Comparison of ENCODE assay signal across 1 cellular context in the genomic region with DNA sequence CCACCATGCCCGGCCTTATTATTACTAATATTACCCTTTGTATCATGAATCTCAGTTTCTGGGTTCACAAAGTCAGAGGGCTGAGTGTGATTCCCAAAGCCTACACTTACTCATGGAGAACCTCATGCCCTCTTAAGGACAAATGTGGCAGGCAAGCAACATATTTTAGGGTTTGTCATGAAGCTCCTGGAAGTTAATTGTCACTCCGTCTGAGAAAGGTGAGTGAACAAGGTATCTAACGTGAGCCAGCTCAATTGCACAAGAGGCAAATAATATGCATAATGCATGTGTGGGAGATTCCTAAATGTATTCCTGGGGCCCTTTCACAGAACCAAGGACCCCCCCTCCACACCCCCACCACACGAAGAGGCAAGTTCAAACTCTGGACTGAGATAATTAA.
TF ChIP-seq lines count a peak whose summit lies in the region.

No MANE protein-coding gene starts in this region.

TF ChIP-seq in GM23338, 12 proteins besides CTCF, POLR2A, EP300 and RAD21 (continued from another document):
- TF ChIP-seq, protein P1, sequence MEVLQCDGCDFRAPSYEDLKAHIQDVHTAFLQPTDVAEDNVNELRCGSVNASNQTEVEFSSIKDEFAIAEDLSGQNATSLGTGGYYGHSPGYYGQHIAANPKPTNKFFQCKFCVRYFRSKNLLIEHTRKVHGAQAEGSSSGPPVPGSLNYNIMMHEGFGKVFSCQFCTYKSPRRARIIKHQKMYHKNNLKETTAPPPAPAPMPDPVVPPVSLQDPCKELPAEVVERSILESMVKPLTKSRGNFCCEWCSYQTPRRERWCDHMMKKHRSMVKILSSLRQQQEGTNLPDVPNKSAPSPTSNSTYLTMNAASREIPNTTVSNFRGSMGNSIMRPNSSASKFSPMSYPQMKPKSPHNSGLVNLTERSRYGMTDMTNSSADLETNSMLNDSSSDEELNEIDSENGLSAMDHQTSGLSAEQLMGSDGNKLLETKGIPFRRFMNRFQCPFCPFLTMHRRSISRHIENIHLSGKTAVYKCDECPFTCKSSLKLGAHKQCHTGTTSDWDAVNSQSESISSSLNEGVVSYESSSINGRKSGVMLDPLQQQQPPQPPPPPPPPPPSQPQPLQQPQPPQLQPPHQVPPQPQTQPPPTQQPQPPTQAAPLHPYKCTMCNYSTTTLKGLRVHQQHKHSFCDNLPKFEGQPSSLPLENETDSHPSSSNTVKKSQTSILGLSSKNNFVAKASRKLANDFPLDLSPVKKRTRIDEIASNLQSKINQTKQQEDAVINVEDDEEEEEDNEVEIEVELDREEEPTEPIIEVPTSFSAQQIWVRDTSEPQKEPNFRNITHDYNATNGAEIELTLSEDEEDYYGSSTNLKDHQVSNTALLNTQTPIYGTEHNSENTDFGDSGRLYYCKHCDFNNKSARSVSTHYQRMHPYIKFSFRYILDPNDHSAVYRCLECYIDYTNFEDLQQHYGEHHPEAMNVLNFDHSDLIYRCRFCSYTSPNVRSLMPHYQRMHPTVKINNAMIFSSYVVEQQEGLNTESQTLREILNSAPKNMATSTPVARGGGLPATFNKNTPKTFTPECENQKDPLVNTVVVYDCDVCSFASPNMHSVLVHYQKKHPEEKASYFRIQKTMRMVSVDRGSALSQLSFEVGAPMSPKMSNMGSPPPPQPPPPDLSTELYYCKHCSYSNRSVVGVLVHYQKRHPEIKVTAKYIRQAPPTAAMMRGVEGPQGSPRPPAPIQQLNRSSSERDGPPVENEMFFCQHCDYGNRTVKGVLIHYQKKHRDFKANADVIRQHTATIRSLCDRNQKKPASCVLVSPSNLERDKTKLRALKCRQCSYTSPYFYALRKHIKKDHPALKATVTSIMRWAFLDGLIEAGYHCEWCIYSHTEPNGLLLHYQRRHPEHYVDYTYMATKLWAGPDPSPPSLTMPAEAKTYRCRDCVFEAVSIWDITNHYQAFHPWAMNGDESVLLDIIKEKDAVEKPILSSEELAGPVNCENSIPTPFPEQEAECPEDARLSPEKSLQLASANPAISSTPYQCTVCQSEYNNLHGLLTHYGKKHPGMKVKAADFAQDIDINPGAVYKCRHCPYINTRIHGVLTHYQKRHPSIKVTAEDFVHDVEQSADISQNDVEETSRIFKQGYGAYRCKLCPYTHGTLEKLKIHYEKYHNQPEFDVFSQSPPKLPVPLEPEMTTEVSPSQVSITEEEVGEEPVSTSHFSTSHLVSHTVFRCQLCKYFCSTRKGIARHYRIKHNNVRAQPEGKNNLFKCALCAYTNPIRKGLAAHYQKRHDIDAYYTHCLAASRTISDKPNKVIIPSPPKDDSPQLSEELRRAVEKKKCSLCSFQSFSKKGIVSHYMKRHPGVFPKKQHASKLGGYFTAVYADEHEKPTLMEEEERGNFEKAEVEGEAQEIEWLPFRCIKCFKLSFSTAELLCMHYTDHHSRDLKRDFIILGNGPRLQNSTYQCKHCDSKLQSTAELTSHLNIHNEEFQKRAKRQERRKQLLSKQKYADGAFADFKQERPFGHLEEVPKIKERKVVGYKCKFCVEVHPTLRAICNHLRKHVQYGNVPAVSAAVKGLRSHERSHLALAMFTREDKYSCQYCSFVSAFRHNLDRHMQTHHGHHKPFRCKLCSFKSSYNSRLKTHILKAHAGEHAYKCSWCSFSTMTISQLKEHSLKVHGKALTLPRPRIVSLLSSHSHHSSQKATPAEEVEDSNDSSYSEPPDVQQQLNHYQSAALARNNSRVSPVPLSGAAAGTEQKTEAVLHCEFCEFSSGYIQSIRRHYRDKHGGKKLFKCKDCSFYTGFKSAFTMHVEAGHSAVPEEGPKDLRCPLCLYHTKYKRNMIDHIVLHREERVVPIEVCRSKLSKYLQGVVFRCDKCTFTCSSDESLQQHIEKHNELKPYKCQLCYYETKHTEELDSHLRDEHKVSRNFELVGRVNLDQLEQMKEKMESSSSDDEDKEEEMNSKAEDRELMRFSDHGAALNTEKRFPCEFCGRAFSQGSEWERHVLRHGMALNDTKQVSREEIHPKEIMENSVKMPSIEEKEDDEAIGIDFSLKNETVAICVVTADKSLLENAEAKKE (CRISPR knock-in tag; IDR thresholded peaks at IDR 0.05), result no peak
- TF ChIP-seq CREB1 (CRISPR knock-in tag; IDR thresholded peaks at IDR 0.05; ENCODE audit: low read depth) (no peak), JUNB (IDR thresholded peaks at IDR 0.05; ENCODE audit: unreplicated experiment) (no peak), ZNF331 (CRISPR knock-in tag; IDR thresholded peaks at IDR 0.05; ENCODE audit: low read depth) (no peak), EZH2phosphoT487 (IDR thresholded peaks at IDR 0.05; ENCODE audit: unreplicated experiment) (no peak), POLR2AphosphoS5 (IDR thresholded peaks at IDR 0.05; ENCODE audit: low read depth) (no peak)
- TF ChIP-seq, protein P2, sequence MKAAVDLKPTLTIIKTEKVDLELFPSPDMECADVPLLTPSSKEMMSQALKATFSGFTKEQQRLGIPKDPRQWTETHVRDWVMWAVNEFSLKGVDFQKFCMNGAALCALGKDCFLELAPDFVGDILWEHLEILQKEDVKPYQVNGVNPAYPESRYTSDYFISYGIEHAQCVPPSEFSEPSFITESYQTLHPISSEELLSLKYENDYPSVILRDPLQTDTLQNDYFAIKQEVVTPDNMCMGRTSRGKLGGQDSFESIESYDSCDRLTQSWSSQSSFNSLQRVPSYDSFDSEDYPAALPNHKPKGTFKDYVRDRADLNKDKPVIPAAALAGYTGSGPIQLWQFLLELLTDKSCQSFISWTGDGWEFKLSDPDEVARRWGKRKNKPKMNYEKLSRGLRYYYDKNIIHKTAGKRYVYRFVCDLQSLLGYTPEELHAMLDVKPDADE (IDR thresholded peaks at IDR 0.05), result no peak
